ENCODE assay signal across 1 cellular context in the genomic region with DNA sequence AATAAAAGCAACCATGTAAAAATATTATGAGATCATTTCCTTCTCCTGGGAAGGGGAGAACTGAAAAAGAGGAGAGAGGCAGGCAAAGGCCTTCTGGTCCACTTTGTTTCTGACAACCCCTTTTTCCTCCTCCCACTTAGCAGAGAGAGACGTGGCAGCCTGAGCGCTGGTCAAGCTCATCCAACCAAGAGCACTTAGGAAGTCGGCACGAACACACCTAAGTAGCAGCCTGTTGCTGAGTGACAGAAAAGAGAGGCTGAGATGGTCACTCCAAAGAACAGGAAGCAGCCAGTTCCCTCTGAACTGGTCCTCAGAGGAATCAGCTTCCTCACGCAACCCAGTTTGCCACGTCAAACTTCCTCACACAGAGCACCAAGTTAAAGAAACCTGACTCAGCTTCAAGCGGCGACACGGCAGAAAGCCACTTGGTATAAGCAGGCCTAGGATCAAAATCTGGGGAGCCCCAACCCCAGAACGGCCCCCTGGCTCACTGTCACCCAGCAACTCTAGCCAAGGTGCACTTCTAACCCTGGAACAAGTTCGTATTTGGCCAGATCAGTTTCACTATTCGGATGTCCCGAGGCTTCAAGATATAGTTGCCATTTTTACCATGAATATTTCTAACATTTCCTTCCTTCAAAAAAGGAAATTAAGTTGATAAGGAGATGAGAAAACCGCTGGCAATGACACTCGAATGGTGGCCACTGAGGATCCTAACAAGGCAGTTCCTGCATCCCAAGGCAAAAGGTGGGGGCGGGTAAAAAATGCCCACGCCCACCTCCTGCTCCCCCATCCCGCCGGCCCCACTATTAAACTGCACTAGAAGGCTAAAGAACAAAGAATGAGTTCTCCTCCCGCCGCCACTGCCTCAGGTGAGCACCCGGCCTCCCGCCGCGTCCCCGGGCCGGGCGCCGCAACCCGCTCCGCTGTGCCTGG.
TF ChIP-seq lines count a peak whose summit lies in the region.

No MANE protein-coding gene starts in this region.

TF ChIP-seq in HepG2, 621 proteins besides CTCF, POLR2A, EP300 and RAD21 (continues in another document):
- TF ChIP-seq, protein P1, sequence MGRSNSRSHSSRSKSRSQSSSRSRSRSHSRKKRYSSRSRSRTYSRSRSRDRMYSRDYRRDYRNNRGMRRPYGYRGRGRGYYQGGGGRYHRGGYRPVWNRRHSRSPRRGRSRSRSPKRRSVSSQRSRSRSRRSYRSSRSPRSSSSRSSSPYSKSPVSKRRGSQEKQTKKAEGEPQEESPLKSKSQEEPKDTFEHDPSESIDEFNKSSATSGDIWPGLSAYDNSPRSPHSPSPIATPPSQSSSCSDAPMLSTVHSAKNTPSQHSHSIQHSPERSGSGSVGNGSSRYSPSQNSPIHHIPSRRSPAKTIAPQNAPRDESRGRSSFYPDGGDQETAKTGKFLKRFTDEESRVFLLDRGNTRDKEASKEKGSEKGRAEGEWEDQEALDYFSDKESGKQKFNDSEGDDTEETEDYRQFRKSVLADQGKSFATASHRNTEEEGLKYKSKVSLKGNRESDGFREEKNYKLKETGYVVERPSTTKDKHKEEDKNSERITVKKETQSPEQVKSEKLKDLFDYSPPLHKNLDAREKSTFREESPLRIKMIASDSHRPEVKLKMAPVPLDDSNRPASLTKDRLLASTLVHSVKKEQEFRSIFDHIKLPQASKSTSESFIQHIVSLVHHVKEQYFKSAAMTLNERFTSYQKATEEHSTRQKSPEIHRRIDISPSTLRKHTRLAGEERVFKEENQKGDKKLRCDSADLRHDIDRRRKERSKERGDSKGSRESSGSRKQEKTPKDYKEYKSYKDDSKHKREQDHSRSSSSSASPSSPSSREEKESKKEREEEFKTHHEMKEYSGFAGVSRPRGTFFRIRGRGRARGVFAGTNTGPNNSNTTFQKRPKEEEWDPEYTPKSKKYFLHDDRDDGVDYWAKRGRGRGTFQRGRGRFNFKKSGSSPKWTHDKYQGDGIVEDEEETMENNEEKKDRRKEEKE (IDR thresholded peaks at IDR 0.05), result no peak
- TF ChIP-seq, protein P2, sequence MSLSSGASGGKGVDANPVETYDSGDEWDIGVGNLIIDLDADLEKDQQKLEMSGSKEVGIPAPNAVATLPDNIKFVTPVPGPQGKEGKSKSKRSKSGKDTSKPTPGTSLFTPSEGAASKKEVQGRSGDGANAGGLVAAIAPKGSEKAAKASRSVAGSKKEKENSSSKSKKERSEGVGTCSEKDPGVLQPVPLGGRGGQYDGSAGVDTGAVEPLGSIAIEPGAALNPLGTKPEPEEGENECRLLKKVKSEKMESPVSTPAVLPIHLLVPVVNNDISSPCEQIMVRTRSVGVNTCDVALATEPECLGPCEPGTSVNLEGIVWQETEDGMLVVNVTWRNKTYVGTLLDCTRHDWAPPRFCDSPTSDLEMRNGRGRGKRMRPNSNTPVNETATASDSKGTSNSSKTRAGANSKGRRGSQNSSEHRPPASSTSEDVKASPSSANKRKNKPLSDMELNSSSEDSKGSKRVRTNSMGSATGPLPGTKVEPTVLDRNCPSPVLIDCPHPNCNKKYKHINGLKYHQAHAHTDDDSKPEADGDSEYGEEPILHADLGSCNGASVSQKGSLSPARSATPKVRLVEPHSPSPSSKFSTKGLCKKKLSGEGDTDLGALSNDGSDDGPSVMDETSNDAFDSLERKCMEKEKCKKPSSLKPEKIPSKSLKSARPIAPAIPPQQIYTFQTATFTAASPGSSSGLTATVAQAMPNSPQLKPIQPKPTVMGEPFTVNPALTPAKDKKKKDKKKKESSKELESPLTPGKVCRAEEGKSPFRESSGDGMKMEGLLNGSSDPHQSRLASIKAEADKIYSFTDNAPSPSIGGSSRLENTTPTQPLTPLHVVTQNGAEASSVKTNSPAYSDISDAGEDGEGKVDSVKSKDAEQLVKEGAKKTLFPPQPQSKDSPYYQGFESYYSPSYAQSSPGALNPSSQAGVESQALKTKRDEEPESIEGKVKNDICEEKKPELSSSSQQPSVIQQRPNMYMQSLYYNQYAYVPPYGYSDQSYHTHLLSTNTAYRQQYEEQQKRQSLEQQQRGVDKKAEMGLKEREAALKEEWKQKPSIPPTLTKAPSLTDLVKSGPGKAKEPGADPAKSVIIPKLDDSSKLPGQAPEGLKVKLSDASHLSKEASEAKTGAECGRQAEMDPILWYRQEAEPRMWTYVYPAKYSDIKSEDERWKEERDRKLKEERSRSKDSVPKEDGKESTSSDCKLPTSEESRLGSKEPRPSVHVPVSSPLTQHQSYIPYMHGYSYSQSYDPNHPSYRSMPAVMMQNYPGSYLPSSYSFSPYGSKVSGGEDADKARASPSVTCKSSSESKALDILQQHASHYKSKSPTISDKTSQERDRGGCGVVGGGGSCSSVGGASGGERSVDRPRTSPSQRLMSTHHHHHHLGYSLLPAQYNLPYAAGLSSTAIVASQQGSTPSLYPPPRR (CRISPR knock-in tag; IDR thresholded peaks at IDR 0.05; ENCODE audit: borderline replicate concordance), result no peak
- TF ChIP-seq, protein P3, sequence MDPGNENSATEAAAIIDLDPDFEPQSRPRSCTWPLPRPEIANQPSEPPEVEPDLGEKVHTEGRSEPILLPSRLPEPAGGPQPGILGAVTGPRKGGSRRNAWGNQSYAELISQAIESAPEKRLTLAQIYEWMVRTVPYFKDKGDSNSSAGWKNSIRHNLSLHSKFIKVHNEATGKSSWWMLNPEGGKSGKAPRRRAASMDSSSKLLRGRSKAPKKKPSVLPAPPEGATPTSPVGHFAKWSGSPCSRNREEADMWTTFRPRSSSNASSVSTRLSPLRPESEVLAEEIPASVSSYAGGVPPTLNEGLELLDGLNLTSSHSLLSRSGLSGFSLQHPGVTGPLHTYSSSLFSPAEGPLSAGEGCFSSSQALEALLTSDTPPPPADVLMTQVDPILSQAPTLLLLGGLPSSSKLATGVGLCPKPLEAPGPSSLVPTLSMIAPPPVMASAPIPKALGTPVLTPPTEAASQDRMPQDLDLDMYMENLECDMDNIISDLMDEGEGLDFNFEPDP (CRISPR knock-in tag; conservative IDR thresholded peaks at IDR 0.05), result no peak
- TF ChIP-seq PHF20 (CRISPR knock-in tag; IDR thresholded peaks at IDR 0.05), result no peak; the same call in none of the 2 replicates
- TF ChIP-seq, protein P4, sequence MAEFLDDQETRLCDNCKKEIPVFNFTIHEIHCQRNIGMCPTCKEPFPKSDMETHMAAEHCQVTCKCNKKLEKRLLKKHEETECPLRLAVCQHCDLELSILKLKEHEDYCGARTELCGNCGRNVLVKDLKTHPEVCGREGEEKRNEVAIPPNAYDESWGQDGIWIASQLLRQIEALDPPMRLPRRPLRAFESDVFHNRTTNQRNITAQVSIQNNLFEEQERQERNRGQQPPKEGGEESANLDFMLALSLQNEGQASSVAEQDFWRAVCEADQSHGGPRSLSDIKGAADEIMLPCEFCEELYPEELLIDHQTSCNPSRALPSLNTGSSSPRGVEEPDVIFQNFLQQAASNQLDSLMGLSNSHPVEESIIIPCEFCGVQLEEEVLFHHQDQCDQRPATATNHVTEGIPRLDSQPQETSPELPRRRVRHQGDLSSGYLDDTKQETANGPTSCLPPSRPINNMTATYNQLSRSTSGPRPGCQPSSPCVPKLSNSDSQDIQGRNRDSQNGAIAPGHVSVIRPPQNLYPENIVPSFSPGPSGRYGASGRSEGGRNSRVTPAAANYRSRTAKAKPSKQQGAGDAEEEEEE (CRISPR knock-in tag; IDR thresholded peaks at IDR 0.05; ENCODE audit: borderline replicate concordance), result no peak
- TF ChIP-seq, protein P5, sequence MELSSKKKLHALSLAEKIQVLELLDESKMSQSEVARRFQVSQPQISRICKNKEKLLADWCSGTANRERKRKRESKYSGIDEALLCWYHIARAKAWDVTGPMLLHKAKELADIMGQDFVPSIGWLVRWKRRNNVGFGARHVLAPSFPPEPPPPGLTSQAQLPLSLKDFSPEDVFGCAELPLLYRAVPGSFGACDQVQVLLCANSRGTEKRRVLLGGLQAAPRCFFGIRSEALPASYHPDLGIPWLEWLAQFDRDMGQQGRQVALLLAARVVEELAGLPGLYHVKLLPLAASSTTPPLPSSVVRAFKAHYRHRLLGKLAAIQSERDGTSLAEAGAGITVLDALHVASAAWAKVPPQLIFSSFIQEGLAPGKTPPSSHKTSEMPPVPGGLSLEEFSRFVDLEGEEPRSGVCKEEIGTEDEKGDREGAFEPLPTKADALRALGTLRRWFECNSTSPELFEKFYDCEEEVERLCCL (CRISPR knock-in tag; IDR thresholded peaks at IDR 0.05; ENCODE audit: borderline replicate concordance), result no peak
- no peak for TF ChIP-seq SIX4 (CRISPR knock-in tag; IDR thresholded peaks at IDR 0.05)
- no peak for TF ChIP-seq TOE1 (CRISPR knock-in tag; IDR thresholded peaks at IDR 0.05)
- no peak for TF ChIP-seq MBD4 (IDR thresholded peaks at IDR 0.05; ENCODE audit: borderline replicate concordance, low read length)
- TF ChIP-seq, protein P6, sequence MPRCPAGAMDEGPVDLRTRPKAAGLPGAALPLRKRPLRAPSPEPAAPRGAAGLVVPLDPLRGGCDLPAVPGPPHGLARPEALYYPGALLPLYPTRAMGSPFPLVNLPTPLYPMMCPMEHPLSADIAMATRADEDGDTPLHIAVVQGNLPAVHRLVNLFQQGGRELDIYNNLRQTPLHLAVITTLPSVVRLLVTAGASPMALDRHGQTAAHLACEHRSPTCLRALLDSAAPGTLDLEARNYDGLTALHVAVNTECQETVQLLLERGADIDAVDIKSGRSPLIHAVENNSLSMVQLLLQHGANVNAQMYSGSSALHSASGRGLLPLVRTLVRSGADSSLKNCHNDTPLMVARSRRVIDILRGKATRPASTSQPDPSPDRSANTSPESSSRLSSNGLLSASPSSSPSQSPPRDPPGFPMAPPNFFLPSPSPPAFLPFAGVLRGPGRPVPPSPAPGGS (CRISPR knock-in tag; IDR thresholded peaks at IDR 0.05), result no peak
- no peak for TF ChIP-seq CENPT (CRISPR knock-in tag; IDR thresholded peaks at IDR 0.05; ENCODE audit: low read depth)
- 0 out of 2 replicates have a peak, but pooled peaks have one; percentile 32 for TF ChIP-seq ZNF264 (CRISPR knock-in tag; IDR thresholded peaks at IDR 0.05)
- TF ChIP-seq ZNF546 (CRISPR knock-in tag; conservative IDR thresholded peaks at IDR 0.05), result no peak
- no peak for TF ChIP-seq ZNF850 (CRISPR knock-in tag; conservative IDR thresholded peaks at IDR 0.05)
- TF ChIP-seq CHD2 (IDR thresholded peaks at IDR 0.05; ENCODE audit: low read depth, low read length), result 0 out of 2 replicates have a peak, but pooled peaks have one; percentile 22
- TF ChIP-seq CREM (IDR thresholded peaks at IDR 0.05), result no peak
- TF ChIP-seq CREM (CRISPR knock-in tag; IDR thresholded peaks at IDR 0.05), result no peak
- TF ChIP-seq ZNF720 (CRISPR knock-in tag; IDR thresholded peaks at IDR 0.05), result no peak
- TF ChIP-seq IRX3 (CRISPR knock-in tag; IDR thresholded peaks at IDR 0.05; ENCODE audit: borderline replicate concordance, low read depth), result no peak
- TF ChIP-seq, protein P7, sequence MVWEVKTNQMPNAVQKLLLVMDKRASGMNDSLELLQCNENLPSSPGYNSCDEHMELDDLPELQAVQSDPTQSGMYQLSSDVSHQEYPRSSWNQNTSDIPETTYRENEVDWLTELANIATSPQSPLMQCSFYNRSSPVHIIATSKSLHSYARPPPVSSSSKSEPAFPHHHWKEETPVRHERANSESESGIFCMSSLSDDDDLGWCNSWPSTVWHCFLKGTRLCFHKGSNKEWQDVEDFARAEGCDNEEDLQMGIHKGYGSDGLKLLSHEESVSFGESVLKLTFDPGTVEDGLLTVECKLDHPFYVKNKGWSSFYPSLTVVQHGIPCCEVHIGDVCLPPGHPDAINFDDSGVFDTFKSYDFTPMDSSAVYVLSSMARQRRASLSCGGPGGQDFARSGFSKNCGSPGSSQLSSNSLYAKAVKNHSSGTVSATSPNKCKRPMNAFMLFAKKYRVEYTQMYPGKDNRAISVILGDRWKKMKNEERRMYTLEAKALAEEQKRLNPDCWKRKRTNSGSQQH (CRISPR knock-in tag; IDR thresholded peaks at IDR 0.05; ENCODE audit: low read depth), result no peak
- TF ChIP-seq YY1 (IDR thresholded peaks at IDR 0.05; ENCODE audit: insufficient read depth, insufficient replicate concordance, low read depth, low read length), result no peak
- no peak for TF ChIP-seq THAP11 (CRISPR knock-in tag; IDR thresholded peaks at IDR 0.05)
- 0 out of 2 replicates have a peak, but pooled peaks have one; percentile 21 for TF ChIP-seq GATAD1 (CRISPR knock-in tag; IDR thresholded peaks at IDR 0.05)
- TF ChIP-seq ISX (CRISPR knock-in tag; conservative IDR thresholded peaks at IDR 0.05), result no peak
- TF ChIP-seq, protein P8, sequence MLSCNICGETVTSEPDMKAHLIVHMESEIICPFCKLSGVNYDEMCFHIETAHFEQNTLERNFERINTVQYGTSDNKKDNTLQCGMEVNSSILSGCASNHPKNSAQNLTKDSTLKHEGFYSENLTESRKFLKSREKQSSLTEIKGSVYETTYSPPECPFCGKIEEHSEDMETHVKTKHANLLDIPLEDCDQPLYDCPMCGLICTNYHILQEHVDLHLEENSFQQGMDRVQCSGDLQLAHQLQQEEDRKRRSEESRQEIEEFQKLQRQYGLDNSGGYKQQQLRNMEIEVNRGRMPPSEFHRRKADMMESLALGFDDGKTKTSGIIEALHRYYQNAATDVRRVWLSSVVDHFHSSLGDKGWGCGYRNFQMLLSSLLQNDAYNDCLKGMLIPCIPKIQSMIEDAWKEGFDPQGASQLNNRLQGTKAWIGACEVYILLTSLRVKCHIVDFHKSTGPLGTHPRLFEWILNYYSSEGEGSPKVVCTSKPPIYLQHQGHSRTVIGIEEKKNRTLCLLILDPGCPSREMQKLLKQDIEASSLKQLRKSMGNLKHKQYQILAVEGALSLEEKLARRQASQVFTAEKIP (CRISPR knock-in tag; IDR thresholded peaks at IDR 0.05; ENCODE audit: borderline replicate concordance), result no peak
- TF ChIP-seq, protein P9, sequence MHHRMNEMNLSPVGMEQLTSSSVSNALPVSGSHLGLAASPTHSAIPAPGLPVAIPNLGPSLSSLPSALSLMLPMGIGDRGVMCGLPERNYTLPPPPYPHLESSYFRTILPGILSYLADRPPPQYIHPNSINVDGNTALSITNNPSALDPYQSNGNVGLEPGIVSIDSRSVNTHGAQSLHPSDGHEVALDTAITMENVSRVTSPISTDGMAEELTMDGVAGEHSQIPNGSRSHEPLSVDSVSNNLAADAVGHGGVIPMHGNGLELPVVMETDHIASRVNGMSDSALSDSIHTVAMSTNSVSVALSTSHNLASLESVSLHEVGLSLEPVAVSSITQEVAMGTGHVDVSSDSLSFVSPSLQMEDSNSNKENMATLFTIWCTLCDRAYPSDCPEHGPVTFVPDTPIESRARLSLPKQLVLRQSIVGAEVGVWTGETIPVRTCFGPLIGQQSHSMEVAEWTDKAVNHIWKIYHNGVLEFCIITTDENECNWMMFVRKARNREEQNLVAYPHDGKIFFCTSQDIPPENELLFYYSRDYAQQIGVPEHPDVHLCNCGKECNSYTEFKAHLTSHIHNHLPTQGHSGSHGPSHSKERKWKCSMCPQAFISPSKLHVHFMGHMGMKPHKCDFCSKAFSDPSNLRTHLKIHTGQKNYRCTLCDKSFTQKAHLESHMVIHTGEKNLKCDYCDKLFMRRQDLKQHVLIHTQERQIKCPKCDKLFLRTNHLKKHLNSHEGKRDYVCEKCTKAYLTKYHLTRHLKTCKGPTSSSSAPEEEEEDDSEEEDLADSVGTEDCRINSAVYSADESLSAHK (CRISPR knock-in tag; IDR thresholded peaks at IDR 0.05; ENCODE audit: borderline replicate concordance), result no peak
- TF ChIP-seq ZNF572 (CRISPR knock-in tag; IDR thresholded peaks at IDR 0.05), result 0 out of 2 replicates have a peak, but pooled peaks have one; percentile 9
- TF ChIP-seq SUZ12 (IDR thresholded peaks at IDR 0.05; ENCODE audit: low read depth, low read length), result no peak
- no peak for TF ChIP-seq KLF15 (CRISPR knock-in tag; IDR thresholded peaks at IDR 0.05; ENCODE audit: borderline replicate concordance)
- TF ChIP-seq ZNF30 (CRISPR knock-in tag; IDR thresholded peaks at IDR 0.05), result no peak
- TF ChIP-seq MEF2D (CRISPR knock-in tag; IDR thresholded peaks at IDR 0.05), result no peak
- TF ChIP-seq, protein P10, sequence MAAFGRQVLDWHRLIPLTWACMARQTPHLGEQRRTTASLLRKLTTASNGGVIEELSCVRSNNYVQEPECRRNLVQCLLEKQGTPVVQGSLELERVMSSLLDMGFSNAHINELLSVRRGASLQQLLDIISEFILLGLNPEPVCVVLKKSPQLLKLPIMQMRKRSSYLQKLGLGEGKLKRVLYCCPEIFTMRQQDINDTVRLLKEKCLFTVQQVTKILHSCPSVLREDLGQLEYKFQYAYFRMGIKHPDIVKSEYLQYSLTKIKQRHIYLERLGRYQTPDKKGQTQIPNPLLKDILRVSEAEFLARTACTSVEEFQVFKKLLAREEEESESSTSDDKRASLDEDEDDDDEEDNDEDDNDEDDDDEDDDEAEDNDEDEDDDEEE (CRISPR knock-in tag; IDR thresholded peaks at IDR 0.05), result no peak
